ENCODE assay signal across 24 cellular contexts in the genomic region with DNA sequence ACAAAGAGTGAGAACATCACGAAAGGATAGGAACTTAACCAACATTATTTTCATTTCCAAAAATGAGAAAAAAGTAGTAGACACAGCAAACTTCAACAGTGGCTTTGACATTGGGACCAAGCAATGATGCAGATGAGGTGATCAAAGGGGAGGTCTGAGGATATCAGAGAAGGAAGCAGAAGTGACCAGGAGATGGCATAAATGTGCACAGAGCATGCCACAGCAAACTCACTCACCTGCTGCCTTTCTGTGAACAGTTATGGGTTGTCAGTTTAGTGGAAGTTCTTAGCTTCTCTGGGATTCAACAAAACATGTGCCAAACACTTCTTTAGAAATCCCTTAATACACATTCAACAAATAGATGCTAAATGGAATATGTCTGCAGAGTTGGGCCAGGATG.
"Had no signal": no experiment of that assay in that cellular context is flagged by ENCODE, and none has a peak within 500 bp of the region (broad histone marks: within the 10 kb centered on the region; RNA-seq: fewer than 3 reads in every experiment).

No MANE protein-coding gene starts in this region.

- DNase-seq: effector memory CD8-positive, alpha-beta T cell; esophagus squamous epithelium; foreskin fibroblast; kidney; left colon; mammary epithelial cell; naive thymus-derived CD4-positive, alpha-beta T cell; nephron progenitor cell; psoas muscle; retina; spleen; stimulated activated CD4-positive, alpha-beta T cell treated with anti-CD3 and anti-CD28 coated beads, Interleukin-15, amount 100 ng/mL, for 24 hours; stimulated activated CD4-positive, alpha-beta T cell treated with anti-CD3 and anti-CD28 coated beads, Interleukin-1b, Interleukin-23, amount 100 ng/mL, for 48 hours; stimulated activated naive CD4-positive, alpha-beta T cell; stomach; substantia nigra; transverse colon had no signal

- FAIRE-seq: colon, kidney had no signal

- H3K36me3 ChIP-seq: esophagus squamous epithelium, gastroesophageal sphincter, spleen, stomach, thoracic aorta, transverse colon had no signal

- ATAC-seq: effector memory CD8-positive, alpha-beta T cell; gastroesophageal sphincter; left colon; naive thymus-derived CD4-positive, alpha-beta T cell; psoas muscle; sciatic nerve had no signal

- H3K4me1 ChIP-seq: esophagus squamous epithelium, parathyroid adenoma, stomach, transverse colon had no signal

- H3K4me3 ChIP-seq: esophagus squamous epithelium, gastroesophageal sphincter, hepatocyte, psoas muscle, spleen, stomach, thoracic aorta, transverse colon had no signal

- H3K9me3 ChIP-seq: esophagus squamous epithelium, gastroesophageal sphincter, psoas muscle, spleen, stomach, thoracic aorta, transverse colon had no signal

- H3K27me3 ChIP-seq: esophagus squamous epithelium, gastroesophageal sphincter, hepatocyte, spleen, stomach, transverse colon had no signal

- H3K9ac ChIP-seq: parathyroid adenoma had no signal

- H3K27ac ChIP-seq: epithelial cell of prostate, esophagus squamous epithelium, gastroesophageal sphincter, hepatocyte, parathyroid adenoma, psoas muscle, spleen, stomach, thoracic aorta, transverse colon had no signal
